13 cellular contexts compared by ENCODE assay signal in the genomic region with DNA sequence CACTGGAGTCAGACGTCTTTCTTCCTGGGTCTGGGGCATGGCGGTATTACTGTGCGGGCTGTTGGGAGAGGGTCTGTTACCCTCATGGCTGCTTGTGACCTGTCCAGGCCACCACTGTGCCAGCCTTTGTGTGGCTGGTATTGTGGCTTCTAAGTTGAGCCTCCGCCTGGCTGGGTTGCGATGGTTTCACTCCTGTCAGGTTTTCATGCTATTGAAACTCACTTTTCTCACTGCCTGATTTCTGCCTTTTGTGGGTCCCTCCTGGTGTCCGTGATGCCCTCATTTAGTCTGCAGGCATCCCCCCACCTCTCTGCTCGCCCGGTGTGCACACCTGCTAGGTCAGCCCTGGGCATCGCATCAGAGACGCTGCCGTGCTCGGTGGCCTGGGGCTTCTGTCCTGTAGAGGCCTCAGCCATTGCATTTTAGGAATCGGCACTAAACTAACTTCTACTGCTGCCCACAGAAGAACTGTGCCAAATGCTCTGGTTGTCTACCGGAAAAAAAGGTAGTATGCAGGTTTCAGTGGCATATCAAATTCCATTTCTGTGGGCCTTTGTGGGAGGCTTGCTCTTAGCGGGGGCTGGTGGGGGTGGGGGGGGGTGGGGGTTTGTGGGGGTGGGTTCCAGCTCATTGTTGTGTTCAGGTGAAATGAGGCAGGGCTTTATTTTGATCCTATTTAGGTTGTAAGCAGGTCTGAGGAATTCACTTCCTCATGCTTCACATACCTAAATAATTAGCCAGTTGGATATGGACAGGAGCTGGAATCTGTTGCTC.
DNase-seq lines count a peak whose midpoint lies in the region; ATAC-seq and TF ChIP-seq lines count a peak whose summit lies in the region.
"Had no signal": no experiment of that assay in that cellular context is flagged by ENCODE, and none has a peak within 500 bp of the region (broad histone marks: within the 10 kb centered on the region; RNA-seq: fewer than 3 reads in every experiment).

No MANE protein-coding gene starts in this region.

- H3K4me2 ChIP-seq in hepatocyte, result no peak overlapping the region

- H2AFZ ChIP-seq in hepatocyte, result no peak overlapping the region

- peak; percentile 52 for DNase-seq in Right ventricle myocardium inferior (ENCODE audit: missing footprints)
- DNase-seq in left ventricle myocardium superior, result no peak
- peak; percentile 68 for DNase-seq in amniotic epithelial cell (ENCODE audit: low read depth)
- no peak for DNase-seq in hepatocyte (ENCODE audit: low spot score)
- DNase-seq in ureter (ENCODE audit: low spot score), result no peak
- no peak for DNase-seq in stimulated activated CD4-positive, alpha-beta T cell treated with anti-CD3 and anti-CD28 coated beads, Interleukin-1b, Interleukin-23, amount 100 ng/mL, for 48 hours
- DNase-seq: activated T-cell treated with anti-CD3 and anti-CD28 coated beads, Interleukin-2, amount 50 U/mL, for 24 hours; naive thymus-derived CD4-positive, alpha-beta T cell; OCI-M1; stomach had no signal

- H3K9me3 ChIP-seq in hepatocyte (ENCODE audit: low read depth), result no peaks in the 10 kb centered on the region

- no peaks in the 10 kb centered on the region for H3K27me3 ChIP-seq in hepatocyte
- H3K27me3 ChIP-seq: stomach had no signal

- WGBS in hepatocyte (ENCODE audit: low lambda C conversion rate, missing lambda C conversion rate), result 83% methylated on average over 15 of the region's 15 CpGs

- no peak for TF ChIP-seq CTCF in hepatocyte (IDR thresholded peaks at IDR 0.05; ENCODE audit: poor library complexity)

- ATAC-seq in Right ventricle myocardium inferior (no peak), left ventricle myocardium superior (no peak), GM19455 (IDR thresholded peaks at IDR 0.05; ENCODE audit: unreplicated experiment) (no peak), GM18907 (IDR thresholded peaks at IDR 0.05; ENCODE audit: unreplicated experiment) (no peak)
- ATAC-seq: naive thymus-derived CD4-positive, alpha-beta T cell had no signal

- H3K9me2 ChIP-seq in hepatocyte (replicated peaks; ENCODE audit: insufficient read depth), result no peaks in the 10 kb centered on the region

- peaks cover 7% of the 10 kb centered on the region for H3K79me2 ChIP-seq in hepatocyte

- H3K4me1 ChIP-seq in hepatocyte (ENCODE audit: insufficient read depth), result peaks cover 9% of the 10 kb centered on the region

- H4K20me1 ChIP-seq in hepatocyte (ENCODE audit: insufficient read depth, poor library complexity, severe bottlenecking), result no peaks in the 10 kb centered on the region

- no peaks in the 10 kb centered on the region for H3K36me3 ChIP-seq in hepatocyte (replicated peaks; ENCODE audit: insufficient read depth, low read depth)

- H3K4me3 ChIP-seq in hepatocyte, result no peak overlapping the region
- H3K4me3 ChIP-seq: stomach had no signal

- intact Hi-C loops in Right ventricle myocardium inferior (cut with DNase I), result no loop called here
- intact Hi-C loops in left ventricle myocardium superior (cut with micrococcal nuclease), result no loop called here

- H3K27ac ChIP-seq in hepatocyte, result peak overlapping the region; percentile 43
- H3K27ac ChIP-seq: VCaP had no signal

Comparison
In these comparisons a context has a peak if more than half of its experiments do, and no peak if none do; other contexts are left out.
1. DNase-seq: peak in Right ventricle myocardium inferior (single experiment) and amniotic epithelial cell (single experiment); none in left ventricle myocardium superior (single experiment), hepatocyte (single experiment), ureter (single experiment) and stimulated activated CD4-positive, alpha-beta T cell treated with anti-CD3 and anti-CD28 coated beads, Interleukin-1b, Interleukin-23, amount 100 ng/mL, for 48 hours (single experiment).